In genomic region chr7:144884913-144885312, GRCh38 we compare ENCODE assay signal across 1 cellular context.
TF ChIP-seq lines count a peak whose summit lies in the region.

No MANE protein-coding gene starts in this region.

TF ChIP-seq in H1, 55 proteins besides CTCF, POLR2A, EP300 and RAD21 (continued from another document):
- TF ChIP-seq MAX (IDR thresholded peaks at IDR 0.05) (no peak), GTF2F1 (IDR thresholded peaks at IDR 0.05; ENCODE audit: borderline replicate concordance, low read depth, low read length) (no peak), BCL11A (IDR thresholded peaks at IDR 0.05; ENCODE audit: low read depth in 2 of 2, low read length in 2 of 2) (no peak), ZNF274 (IDR thresholded peaks at IDR 0.05; ENCODE audit: borderline replicate concordance, extremely low read depth, low read length) (no peak), TAF1 (IDR thresholded peaks at IDR 0.05; ENCODE audit: low read depth, low read length) (no peak), ATF3 (IDR thresholded peaks at IDR 0.05; ENCODE audit: insufficient read depth, low read depth, low read length) (no peak), POU5F1 (IDR thresholded peaks at IDR 0.05; ENCODE audit: low read depth, low read length) (no peak), EGR1 (IDR thresholded peaks at IDR 0.05; ENCODE audit: borderline replicate concordance, low read depth, low read length) (no peak), SAP30 (IDR thresholded peaks at IDR 0.05; ENCODE audit: insufficient read depth, insufficient replicate concordance, low read length) (no peak), SIN3A (conservative IDR thresholded peaks at IDR 0.05 in 1 of 2, IDR thresholded peaks at IDR 0.05 in 1 of 2; ENCODE audit: low read depth in 1 of 2, low read length in 2 of 2) (no peak), CHD2 (IDR thresholded peaks at IDR 0.05; ENCODE audit: low read length) (no peak), JUND (IDR thresholded peaks at IDR 0.05; ENCODE audit: low read length) (no peak), SIRT6 (IDR thresholded peaks at IDR 0.05; ENCODE audit: low read length) (no peak), FOSL1 (IDR thresholded peaks at IDR 0.05; ENCODE audit: insufficient read depth, low read depth, low read length) (no peak), SP2 (IDR thresholded peaks at IDR 0.05; ENCODE audit: low read length) (no peak)
